In the genomic region with DNA sequence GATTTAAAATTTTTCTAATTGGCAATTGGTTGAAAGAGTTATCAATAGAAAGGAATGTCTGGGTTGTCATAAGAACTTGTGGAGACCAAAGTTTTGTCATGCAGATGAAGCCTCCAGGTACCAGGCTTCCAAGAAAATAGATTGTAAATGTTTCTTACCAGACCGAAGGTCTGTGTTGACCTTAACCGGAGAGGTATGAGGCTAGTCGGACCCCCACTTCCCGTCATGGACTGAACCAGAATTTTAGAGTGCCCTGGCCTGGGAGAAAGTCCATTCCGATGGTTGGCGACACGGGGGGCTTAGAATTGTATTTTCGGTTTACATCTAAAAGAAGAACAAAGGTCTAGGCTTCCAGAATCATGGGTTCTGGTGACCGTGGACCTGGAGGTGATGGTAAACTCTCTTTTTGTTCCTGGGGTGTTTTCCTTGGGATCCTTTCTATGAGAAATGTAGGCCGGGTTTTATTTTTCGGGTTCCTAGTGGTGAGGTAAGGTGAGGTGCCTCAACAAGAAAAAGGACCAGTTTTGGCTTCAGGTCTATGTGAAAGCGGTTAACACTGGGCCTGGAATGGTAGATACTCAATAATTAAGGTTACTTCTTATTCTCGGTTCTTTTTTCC, we compare ENCODE assay signal across 8 cellular contexts. TPM values are rescaled to one million over a fixed set of nuclear protein-coding genes. Genes with fewer than 3 reads are reported as not detected.
DNase-seq lines count a peak whose midpoint lies in the region; ATAC-seq and FAIRE-seq lines count a peak whose summit lies in the region.

No MANE protein-coding gene starts in this region.

- H3K27me3 ChIP-seq in HUES6 (ENCODE audit: control insufficient read depth, insufficient read depth, low read length) = no peaks in the 10 kb centered on the region

- H3K27me3 Mint-ChIP-seq in stimulated activated naive CD8-positive, alpha-beta T cell treated with anti-CD3 and anti-CD28 coated beads, Interleukin-15, Interleukin-2, amounts not matched to agents 100 ng/mL and 50 ng/mL, for 24 hours = no peaks in the 10 kb centered on the region

- no peak for FAIRE-seq in HTR-8/SVneo (lab: Jason Lieb, UNC)

- peak overlapping the region; percentile 99 for H3K4me3 Mint-ChIP-seq in stimulated activated naive CD8-positive, alpha-beta T cell treated with anti-CD3 and anti-CD28 coated beads, Interleukin-15, Interleukin-2, amounts not matched to agents 100 ng/mL and 50 ng/mL, for 24 hours

- H3K9me3 ChIP-seq in HUES6 (ENCODE audit: control insufficient read depth, insufficient read depth, low read depth, low read length) = no peaks in the 10 kb centered on the region

- peaks cover 6% of the 10 kb centered on the region; the same call in 1 of the 2 replicates for H3K4me1 ChIP-seq in HUES6 (ENCODE audit: control insufficient read depth, insufficient read depth, low read length)

- DNase-seq in activated naive CD4-positive, alpha-beta T cell treated with anti-CD3 and anti-CD28 coated beads, Interleukin-2, amount 50 U/mL, for 72 hours (ENCODE audit: low spot score in 2 of 2) = no peak
- DNase-seq in iPS-NIHi11 (ENCODE audit: low spot score) (peak; percentile 7), HTR-8/SVneo (ENCODE audit: insufficient read length, low spot score) (no peak), NCI-H446 treated with DMSO at 0.1 percent for 48 hours (lab: John Stamatoyannopoulos, UW) (no peak)

- H3K4me1 Mint-ChIP-seq in stimulated activated naive CD8-positive, alpha-beta T cell treated with anti-CD3 and anti-CD28 coated beads, Interleukin-15, Interleukin-2, amounts not matched to agents 100 ng/mL and 50 ng/mL, for 24 hours (ENCODE audit: low read depth) = peaks cover 40% of the 10 kb centered on the region

- peak overlapping the region; percentile 93 for H3K27ac ChIP-seq in HUES6 (ENCODE audit: low read depth, low read length)

- H3K4me3 ChIP-seq in HUES6 (ENCODE audit: low read depth, low read length) = peak overlapping the region; percentile 98

- ATAC-seq in activated naive CD4-positive, alpha-beta T cell treated with anti-CD3 and anti-CD28 coated beads, Interleukin-2, amount 50 U/mL, for 72 hours = no peak
- no peak for ATAC-seq in GM21367 (IDR thresholded peaks at IDR 0.05; ENCODE audit: unreplicated experiment)
- ATAC-seq in GM18867 (IDR thresholded peaks at IDR 0.05; ENCODE audit: unreplicated experiment) = no peak

- H3K9ac ChIP-seq in HUES6 (ENCODE audit: low read length) = no peak overlapping the region

- peaks cover 13 to 25% of the 10 kb centered on the region in 2 donors for H3K36me3 Mint-ChIP-seq in activated naive CD4-positive, alpha-beta T cell treated with anti-CD3 and anti-CD28 coated beads, Interleukin-2, amount 50 U/mL, for 72 hours
- H3K36me3 Mint-ChIP-seq in stimulated activated naive CD8-positive, alpha-beta T cell treated with anti-CD3 and anti-CD28 coated beads, Interleukin-15, Interleukin-2, amounts not matched to agents 100 ng/mL and 50 ng/mL, for 24 hours (ENCODE audit: low read depth) = peaks cover 21% of the 10 kb centered on the region

- no peaks in the 10 kb centered on the region for H3K9me3 Mint-ChIP-seq in activated naive CD4-positive, alpha-beta T cell treated with anti-CD3 and anti-CD28 coated beads, Interleukin-2, amount 50 U/mL, for 72 hours
- H3K9me3 Mint-ChIP-seq in stimulated activated naive CD8-positive, alpha-beta T cell treated with anti-CD3 and anti-CD28 coated beads, Interleukin-15, Interleukin-2, amounts not matched to agents 100 ng/mL and 50 ng/mL, for 24 hours = no peaks in the 10 kb centered on the region

- H3K36me3 ChIP-seq in HUES6 (ENCODE audit: control insufficient read depth, insufficient read depth, low read length) = peaks cover 23% of the 10 kb centered on the region

- peak overlapping the region; percentile 96 for H3K27ac Mint-ChIP-seq in activated naive CD4-positive, alpha-beta T cell treated with anti-CD3 and anti-CD28 coated beads, Interleukin-2, amount 50 U/mL, for 72 hours
- peak overlapping the region; percentile 94 for H3K27ac Mint-ChIP-seq in stimulated activated naive CD8-positive, alpha-beta T cell treated with anti-CD3 and anti-CD28 coated beads, Interleukin-15, Interleukin-2, amounts not matched to agents 100 ng/mL and 50 ng/mL, for 24 hours

RNA-seq across cellular contexts. Expression of a gene that starts 0.4 kb away (rescaled TPM):
- total RNA-seq in activated naive CD4-positive, alpha-beta T cell treated with anti-CD3 and anti-CD28 coated beads, Interleukin-2, amount 50 U/mL, for 72 hours = 10 to 100 TPM; 45.6 to 51.8 TPM
